Comparison of ENCODE assay signal across 8 cellular contexts in genomic region chr10:77927343-77928256, GRCh38. TPM values are rescaled to one million over a fixed set of nuclear protein-coding genes. Genes with fewer than 3 reads are reported as not detected.
DNase-seq lines count a peak whose midpoint lies in the region; ATAC-seq and TF ChIP-seq lines count a peak whose summit lies in the region.

No MANE protein-coding gene starts in this region.

- H3K4me1 Mint-ChIP-seq in T-cell, result peaks cover 7 to 16% (median 15%) of the 10 kb centered on the region in 3 donors

- H3K9me3 ChIP-seq in gastroesophageal sphincter (no peaks in the 10 kb centered on the region), skeletal muscle satellite cell (replicated peaks; ENCODE audit: low read length) (no peaks in the 10 kb centered on the region)

- CTCF ChIA-PET in T-cell (lab: Charles Lee), result interaction anchor here in 1 of 2 donors (0.5 kb wide), 1 partner anchor 81 kb away, joined by 4 read pairs; no protein-coding TSS in a partner anchor

- TF ChIP-seq CTCF in GM12864 (IDR thresholded peaks at IDR 0.05; ENCODE audit: low read depth, low read length, missing control alignments) (no peak), gastroesophageal sphincter (IDR thresholded peaks at IDR 0.05) (peak in 1 of 4 experiments; percentile 0)

- TF ChIP-seq EP300 in gastroesophageal sphincter (IDR thresholded peaks at IDR 0.05), result no peak

- H3K27ac ChIP-seq in gastroesophageal sphincter, result peak overlapping the region; percentile 44 to 95 (median 92)

- H3K4me3 Mint-ChIP-seq in T-cell, result peak overlapping the region; percentile 67 to 69 (median 68)

- H3K27me3 ChIP-seq in gastroesophageal sphincter, result no peaks in the 10 kb centered on the region
- H3K27me3 ChIP-seq in skeletal muscle satellite cell (ENCODE audit: control insufficient read depth, insufficient read depth, low read length), result peaks cover 13% of the 10 kb centered on the region

- WGBS in gastroesophageal sphincter (ENCODE audit: low coverage in 1 of 2), 2 donors, result 28 to 44% methylated on average over 5 to 14 of the region's 20 CpGs

- H3K36me3 ChIP-seq in gastroesophageal sphincter (no peaks in the 10 kb centered on the region), skeletal muscle satellite cell (ENCODE audit: insufficient read depth, low read length) (peaks cover 4% of the 10 kb centered on the region)

- DNase-seq in GM12864 (ENCODE audit: low read depth) (no peak), T-cell (no peak), NCI-H187 (lab: John Stamatoyannopoulos, UW) (no peak), COLO668 (lab: John Stamatoyannopoulos, UW; ENCODE audit: unreplicated experiment) (no peak)
- no peak for DNase-seq in stimulated activated CD4-positive, alpha-beta T cell treated with anti-CD3 and anti-CD28 coated beads, Interleukin-4, amount 100 ng/mL, for 1 hour

- no peak for TF ChIP-seq POLR2A in gastroesophageal sphincter (IDR thresholded peaks at IDR 0.05)

- H3K4me1 ChIP-seq in gastroesophageal sphincter (peaks cover 0 to 46% (median 20%) of the 10 kb centered on the region in 3 donors), skeletal muscle satellite cell (ENCODE audit: control insufficient read depth, insufficient read depth, low read length) (peaks cover 18% of the 10 kb centered on the region)

- peak overlapping the region; percentile 82 for H3K4me2 ChIP-seq in skeletal muscle satellite cell (ENCODE audit: low read length)

- peaks cover 41 to 55% of the 10 kb centered on the region in 2 donors for H3K27me3 Mint-ChIP-seq in T-cell

- H3K36me3 Mint-ChIP-seq in T-cell, result no peaks in the 10 kb centered on the region

- no peaks in the 10 kb centered on the region for H3K9me3 Mint-ChIP-seq in T-cell

- peak overlapping the region; percentile 88 for H3K9ac ChIP-seq in skeletal muscle satellite cell (ENCODE audit: low read depth, low read length)

- peak overlapping the region; percentile 91 for H3K4me3 ChIP-seq in GM12864 (ENCODE audit: low read depth, low read length)
- H3K4me3 ChIP-seq in gastroesophageal sphincter, result peak overlapping the region; percentile 72 to 94
- peak overlapping the region; percentile 82 for H3K4me3 ChIP-seq in skeletal muscle satellite cell (ENCODE audit: low read length)

- POLR2A ChIA-PET in T-cell (lab: Charles Lee), result no interaction called here

- no peak for ATAC-seq in T-cell (replicated peaks in 1 of 4)
- no peak for ATAC-seq in gastroesophageal sphincter
- ATAC-seq in GM21576 (IDR thresholded peaks at IDR 0.05; ENCODE audit: unreplicated experiment), result no peak

- H3K27ac Mint-ChIP-seq in T-cell, result no peak overlapping the region

RNA-seq across cellular contexts. Expression of gene DLG5, which starts 1.0 kb away (rescaled TPM):
- total RNA-seq in T-cell (10 to 100 TPM in 1 of 5 donors, 1 to 10 TPM in 4; 1.3 to 12.8 (median 3.5) TPM), gastroesophageal sphincter (100 to 1,000 TPM in 1 of 4 donors, 10 to 100 TPM in 3; 52.0 to 127 (median 56.3) TPM)
- 17.5 and 19.5 TPM in 2 replicates for total RNA-seq in skeletal muscle satellite cell (2012; rRNA removed)
